In genomic region chr1:92482665-92483441, GRCh38 we compare ENCODE assay signal across 8 cellular contexts. TPM values are rescaled to one million over a fixed set of nuclear protein-coding genes. Genes with fewer than 3 reads are reported as not detected.
DNase-seq lines count a peak whose midpoint lies in the region; ATAC-seq and TF ChIP-seq lines count a peak whose summit lies in the region.

No MANE protein-coding gene starts in this region.

- peaks cover 44% of the 10 kb centered on the region for H3K4me1 Mint-ChIP-seq in activated T-cell treated with anti-CD3 and anti-CD28 coated beads, Interleukin-2, amount 50 U/mL, for 4 hours (ENCODE audit: low read depth)

- peak overlapping the region; percentile 93 for H3K4me2 ChIP-seq in smooth muscle cell

- H3K4me1 ChIP-seq in smooth muscle cell (ENCODE audit: low read depth), result peaks cover 50% of the 10 kb centered on the region

- no peak overlapping the region for H3K27ac ChIP-seq in smooth muscle cell (ENCODE audit: low read depth)

- H3K36me3 Mint-ChIP-seq in activated T-cell treated with anti-CD3 and anti-CD28 coated beads, Interleukin-2, amount 50 U/mL, for 4 hours (ENCODE audit: insufficient read depth), result peaks cover 44% of the 10 kb centered on the region

- H3K9me3 ChIP-seq in smooth muscle cell (replicated peaks; ENCODE audit: low read depth), result no peaks in the 10 kb centered on the region

- H3K4me3 ChIP-seq in LNCaP clone FGC (ENCODE audit: low read depth, low read length) (peak overlapping the region; percentile 42), smooth muscle cell (peak overlapping the region; percentile 11)

- peaks cover 100% of the 10 kb centered on the region for H3K27me3 ChIP-seq in smooth muscle cell (ENCODE audit: low read depth)

- no peaks in the 10 kb centered on the region for H3K9me3 Mint-ChIP-seq in activated T-cell treated with anti-CD3 and anti-CD28 coated beads, Interleukin-2, amount 50 U/mL, for 4 hours

- peaks cover 11% of the 10 kb centered on the region for H4K20me1 ChIP-seq in smooth muscle cell (ENCODE audit: low read depth)

- 4% methylated on average over 53 of the region's 53 CpGs for WGBS in smooth muscle cell (ENCODE audit: low lambda C conversion rate)

- no peak for TF ChIP-seq CTCF in LNCaP clone FGC (IDR thresholded peaks at IDR 0.05; ENCODE audit: control insufficient read depth, extremely low read depth, insufficient read depth)
- no peak for TF ChIP-seq CTCF in smooth muscle cell (IDR thresholded peaks at IDR 0.05; ENCODE audit: borderline replicate concordance, insufficient read depth, poor library complexity, severe bottlenecking)

- no peaks in the 10 kb centered on the region for H3K36me3 ChIP-seq in smooth muscle cell (ENCODE audit: low read depth)

- H3K9ac ChIP-seq in smooth muscle cell (ENCODE audit: low read depth), result no peak overlapping the region

- no peaks in the 10 kb centered on the region for H3K27me3 Mint-ChIP-seq in activated T-cell treated with anti-CD3 and anti-CD28 coated beads, Interleukin-2, amount 50 U/mL, for 4 hours (ENCODE audit: low read depth)

- no peaks in the 10 kb centered on the region for H3F3A ChIP-seq in smooth muscle cell (ENCODE audit: low read depth)

- DNase-seq in ELF-1 (ENCODE audit: low read depth, low spot score), result peak; percentile 56
- DNase-seq in LNCaP clone FGC (ENCODE audit: low read depth), result no peak
- peak; percentile 42 for DNase-seq in activated T-cell treated with anti-CD3 and anti-CD28 coated beads, Interleukin-2, amount 50 U/mL, for 4 hours
- DNase-seq in hepatic stellate cell (ENCODE audit: low spot score), result peak; percentile 44
- DNase-seq in smooth muscle cell (lab: John Stamatoyannopoulos, UW; ENCODE audit: unreplicated experiment), result no peak
- DNase-seq in nucleus accumbens (lab: John Stamatoyannopoulos, UW), result no peak

- H3K4me3 Mint-ChIP-seq in activated T-cell treated with anti-CD3 and anti-CD28 coated beads, Interleukin-2, amount 50 U/mL, for 4 hours, result peak overlapping the region; percentile 90

- H3K79me2 ChIP-seq in smooth muscle cell (ENCODE audit: low read depth), result no peaks in the 10 kb centered on the region

- no peak for ATAC-seq in activated T-cell treated with anti-CD3 and anti-CD28 coated beads, Interleukin-2, amount 50 U/mL, for 4 hours
- no peak for ATAC-seq in GM19035 (IDR thresholded peaks at IDR 0.05; ENCODE audit: unreplicated experiment)
- ATAC-seq in HG03342 (IDR thresholded peaks at IDR 0.05; ENCODE audit: unreplicated experiment), result no peak

- H2AFZ ChIP-seq in smooth muscle cell (ENCODE audit: low read depth), result no peak overlapping the region

RNA-seq across cellular contexts. Expression of gene GFI1, which starts 3.9 kb away (rescaled TPM):
- 100 to 1,000 TPM in 2 of 3 donors, 10 to 100 TPM in 1; 99.4 to 136 (median 115) TPM for total RNA-seq in activated T-cell treated with anti-CD3 and anti-CD28 coated beads, Interleukin-2, amount 50 U/mL, for 4 hours
- 0.13 and 0.40 TPM in 2 replicates for total RNA-seq in smooth muscle cell
- not detected in 2 replicates for polyA plus RNA-seq in smooth muscle cell

Comparison
In these comparisons a context has a peak if more than half of its experiments do, and no peak if none do; other contexts are left out.
1. DNase-seq: peak in ELF-1 (single experiment), activated T-cell treated with anti-CD3 and anti-CD28 coated beads, Interleukin-2, amount 50 U/mL, for 4 hours (single experiment) and hepatic stellate cell (single experiment); none in LNCaP clone FGC (single experiment), smooth muscle cell (single experiment) and nucleus accumbens (0 of 56).
2. RNA of gene GFI1, which starts 3.9 kb away (total RNA-seq): 99.4 to 136 TPM in activated T-cell treated with anti-CD3 and anti-CD28 coated beads, Interleukin-2, amount 50 U/mL, for 4 hours; 0.13 to 0.40 TPM in smooth muscle cell; every median in the first group is over 10 times any median in the second.